ENCODE assay signal across 8 cellular contexts in genomic region chr7:41979834-41980307, GRCh38.
DNase-seq lines count a peak whose midpoint lies in the region; TF ChIP-seq lines count a peak whose summit lies in the region.

No MANE protein-coding gene starts in this region.

- peaks cover 1% of the 10 kb centered on the region for H3K4me1 ChIP-seq in mesenchymal stem cell (ENCODE audit: control insufficient read depth, insufficient read depth, low read depth, low read length)

- H3K14ac ChIP-seq in mesenchymal stem cell (ENCODE audit: low read length in 2 of 2), result no peak overlapping the region

- 45% methylated on average over 6 of the region's 6 CpGs for WGBS in mesenchymal stem cell

- no peak overlapping the region for H3K4me3 ChIP-seq in mesenchymal stem cell (ENCODE audit: insufficient read depth in 1 of 2, low read depth in 1 of 2, low read length in 2 of 2)

- H3K79me1 ChIP-seq in mesenchymal stem cell (replicated peaks; ENCODE audit: low read length, poor library complexity, severe bottlenecking), result peaks cover 3% of the 10 kb centered on the region

- no peak overlapping the region for H2AK5ac ChIP-seq in mesenchymal stem cell (ENCODE audit: low read length, severe bottlenecking)

- H3K23ac ChIP-seq in mesenchymal stem cell (ENCODE audit: low read length in 2 of 2), result no peak overlapping the region

- no peak overlapping the region for H2BK5ac ChIP-seq in mesenchymal stem cell (ENCODE audit: low read depth, low read length, poor library complexity, severe bottlenecking)

- no peaks in the 10 kb centered on the region for H3K27me3 ChIP-seq in mesenchymal stem cell (ENCODE audit: control insufficient read depth in 1 of 2, insufficient read depth in 1 of 2, low read length in 2 of 2)

- H3K4me2 ChIP-seq in mesenchymal stem cell (ENCODE audit: low read length, poor library complexity, severe bottlenecking), result no peak overlapping the region

- H2BK120ac ChIP-seq in mesenchymal stem cell (ENCODE audit: low read depth, low read length), result no peak overlapping the region

- H4K91ac ChIP-seq in mesenchymal stem cell (ENCODE audit: low read length), result no peak overlapping the region

- no peak overlapping the region for H2BK12ac ChIP-seq in mesenchymal stem cell (ENCODE audit: low read length in 2 of 2)

- no peak overlapping the region for H2BK15ac ChIP-seq in mesenchymal stem cell (ENCODE audit: low read depth, poor library complexity, severe bottlenecking)

- H3K9ac ChIP-seq in mesenchymal stem cell (ENCODE audit: low read length), result peak overlapping the region; percentile 53

- no peaks in the 10 kb centered on the region for H3K9me3 ChIP-seq in mesenchymal stem cell (ENCODE audit: control insufficient read depth, low read length)

- DNase-seq in G401 (ENCODE audit: low spot score) (peak; percentile 7), cerebellar cortex (ENCODE audit: low spot score) (peak; percentile 9), mesenchymal stem cell (peak; percentile 52), NCI-H128 (lab: John Stamatoyannopoulos, UW; ENCODE audit: unreplicated experiment) (no peak), NCI-H2029 (lab: John Stamatoyannopoulos, UW) (no peak), DMS153 (lab: John Stamatoyannopoulos, UW) (no peak)
- DNase-seq in stimulated activated CD4-positive, alpha-beta T cell treated with anti-CD3 and anti-CD28 coated beads, Interleukin-4, amount 100 ng/mL, for 4 hours, result no peak

- peaks cover 6 to 56% of the 10 kb centered on the region in 2 experiments for H3K36me3 ChIP-seq in mesenchymal stem cell (ENCODE audit: control insufficient read depth in 1 of 2, insufficient read depth in 2 of 2, low read depth in 1 of 2, low read length in 2 of 2)

- in situ Hi-C loops in G401 (cut with HindIII; ENCODE audit: low sequenced_read_pairs), result no loop called here

- no peak overlapping the region for H3K27ac ChIP-seq in mesenchymal stem cell (ENCODE audit: low read length, poor library complexity, severe bottlenecking)

- no peak overlapping the region for H3K18ac ChIP-seq in mesenchymal stem cell (ENCODE audit: low read depth in 1 of 2, low read length in 2 of 2)

- peak; percentile 85 for TF ChIP-seq CTCF in LNCAP (IDR thresholded peaks at IDR 0.05)

- no peak overlapping the region for H3K4ac ChIP-seq in mesenchymal stem cell (ENCODE audit: low read depth in 1 of 2, low read length in 2 of 2)

- H2AFZ ChIP-seq in mesenchymal stem cell (ENCODE audit: low read depth, low read length), result no peak overlapping the region

- H4K8ac ChIP-seq in mesenchymal stem cell (ENCODE audit: low read length), result no peak overlapping the region

Comparison
In these comparisons a context has a peak if more than half of its experiments do, and no peak if none do; other contexts are left out.
1. DNase-seq: peak in G401 (single experiment), cerebellar cortex (single experiment) and mesenchymal stem cell (single experiment); none in NCI-H128 (single experiment), stimulated activated CD4-positive, alpha-beta T cell treated with anti-CD3 and anti-CD28 coated beads, Interleukin-4, amount 100 ng/mL, for 4 hours (0 of 2), NCI-H2029 (single experiment) and DMS153 (single experiment).